28 cellular contexts compared by ENCODE assay signal in the genomic region with DNA sequence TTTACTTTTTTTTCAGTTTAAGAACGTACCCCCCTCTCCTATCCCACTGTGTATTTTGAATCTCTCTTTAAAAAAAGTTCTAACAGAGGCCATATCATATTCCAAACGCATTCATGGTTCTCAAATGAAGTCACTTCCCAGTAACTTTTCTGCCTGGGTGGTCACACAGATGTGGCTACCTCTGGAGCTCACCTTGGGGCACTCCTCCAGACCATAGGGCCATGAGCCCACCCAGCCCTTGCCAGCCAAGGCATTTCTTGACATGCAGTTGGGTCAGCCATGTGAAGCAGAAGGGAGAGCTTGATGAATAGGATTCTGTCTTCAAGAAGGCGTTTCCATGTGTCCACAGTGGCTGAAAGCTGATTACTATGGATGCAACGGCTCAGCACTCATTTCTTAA.
"Had no signal": no experiment of that assay in that cellular context is flagged by ENCODE, and none has a peak within 500 bp of the region (broad histone marks: within the 10 kb centered on the region; RNA-seq: fewer than 3 reads in every experiment).

No MANE protein-coding gene starts in this region.

- H3K9me3 Mint-ChIP-seq: natural killer cell had no signal

- H3K9ac ChIP-seq: neural progenitor cell had no signal

- H3K36me3 Mint-ChIP-seq: naive B cell; natural killer cell; stimulated activated naive B cell treated with anti-CD40 and anti-IgM and Interleukin-4, amounts not matched to agents 10 μg/mL and 1 μg/mL and 100 μg/mL, for 72 hours had no signal

- H3K27ac ChIP-seq: heart left ventricle, hepatocyte, left lung, lower lobe of right lung, neural progenitor cell, neutrophil, ovary, skin epidermis, stomach, testis, tibial artery, uterus had no signal

- H3K4me1 ChIP-seq: heart left ventricle, left lung, lower lobe of right lung, stomach, testis, tibial artery, uterus had no signal

- DNase-seq: heart left ventricle; kidney glomerular epithelial cell; left cardiac atrium; left lung; lower lobe of right lung; mammary epithelial cell; mesenchymal stem cell; naive B cell; natural killer cell; nephron progenitor cell; ovary; right cardiac atrium; stimulated activated CD4-positive, alpha-beta T cell treated with anti-CD3 and anti-CD28 coated beads, Interleukin-12 subunit alpha, Interleukin-12 subunit beta, amount 100 ng/mL, for 4 hours; stimulated activated CD4-positive, alpha-beta T cell treated with anti-CD3 and anti-CD28 coated beads, Interleukin-15, amount 100 ng/mL, for 24 hours; stimulated activated CD4-positive, alpha-beta T cell treated with anti-CD3 and anti-CD28 coated beads, Interleukin-2, amount 100 ng/mL, for 24 hours; stimulated activated CD4-positive, alpha-beta T cell treated with anti-CD3 and anti-CD28 coated beads, Interleukin-4, amount 100 ng/mL, for 1 hour; stimulated activated naive B cell treated with anti-CD40 and anti-IgM and Interleukin-4, amounts not matched to agents 10 μg/mL and 1 μg/mL and 100 μg/mL, for 72 hours; stimulated activated naive CD8-positive, alpha-beta T cell treated with anti-CD3 and anti-CD28 coated beads, Interleukin-15, Interleukin-2, amounts not matched to agents 100 U/mL and 50 U/mL, for 24 hours; stomach; testis; uterus had no signal

- H3K4me3 Mint-ChIP-seq: naive B cell; natural killer cell; nephron progenitor cell; neural progenitor cell; stimulated activated naive B cell treated with anti-CD40 and anti-IgM and Interleukin-4, amounts not matched to agents 10 μg/mL and 1 μg/mL and 100 μg/mL, for 72 hours; type B pancreatic cell had no signal

- H3K27me3 ChIP-seq: hepatocyte, left lung, neural progenitor cell, ovary, testis, uterus had no signal

- H3K9me3 ChIP-seq: lower lobe of right lung, neutrophil, ovary, testis, tibial artery, uterus had no signal

- H3K4me1 Mint-ChIP-seq: naive B cell; natural killer cell; stimulated activated naive B cell treated with anti-CD40 and anti-IgM and Interleukin-4, amounts not matched to agents 10 μg/mL and 1 μg/mL and 100 μg/mL, for 72 hours had no signal

- H3K27ac Mint-ChIP-seq: natural killer cell; nephron progenitor cell; neural progenitor cell; progenitor cell of endocrine pancreas; stimulated activated naive B cell treated with anti-CD40 and anti-IgM and Interleukin-4, amounts not matched to agents 10 μg/mL and 1 μg/mL and 100 μg/mL, for 72 hours; type B pancreatic cell had no signal

- H3K36me3 ChIP-seq: heart left ventricle, left lung, lower lobe of right lung, neural progenitor cell, neutrophil, ovary, stomach, tibial artery, uterus had no signal

- H3K4me3 ChIP-seq: heart left ventricle, hepatocyte, left lung, lower lobe of right lung, neural progenitor cell, ovary, skin epidermis, stomach, testis, tibial artery, uterus had no signal
